21 cellular contexts compared by ENCODE assay signal in the genomic region with DNA sequence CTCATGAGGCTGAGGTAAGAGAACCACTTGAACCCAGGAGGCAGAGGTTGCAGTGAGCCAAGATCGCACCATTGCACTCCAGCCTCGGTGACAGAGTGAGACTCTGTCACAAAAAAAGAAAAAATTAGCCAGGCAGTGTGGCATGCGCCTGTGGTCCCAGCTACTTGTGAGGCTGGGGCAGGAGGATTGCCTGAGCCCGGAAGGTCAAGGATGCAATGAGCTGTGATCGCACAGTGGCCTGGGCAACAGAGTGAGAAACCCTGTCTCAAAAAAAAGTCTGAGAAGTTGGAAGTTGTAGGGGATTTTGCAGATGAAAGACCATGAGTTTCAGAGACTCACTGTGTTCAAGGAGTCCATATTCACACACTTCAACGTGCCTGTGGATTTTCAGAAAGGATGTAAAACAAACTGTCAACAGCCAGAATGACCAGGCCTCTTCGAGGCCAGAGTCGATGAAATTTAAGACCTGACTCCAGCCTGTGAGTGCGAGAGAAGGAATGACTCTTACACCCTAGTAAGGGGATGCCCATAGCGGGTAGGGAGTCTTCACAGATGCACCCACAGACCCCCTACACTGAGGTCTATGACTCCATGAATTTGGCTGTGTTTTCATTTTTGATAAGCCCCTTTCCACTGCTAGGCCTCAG. TPM values are rescaled to one million over a fixed set of nuclear protein-coding genes. Genes with fewer than 3 reads are reported as not detected.
A peak's percentile ranks its signal among the peaks of the same experiment; 100 is the strongest.
DNase-seq lines count a peak whose midpoint lies in the region; ATAC-seq and TF ChIP-seq lines count a peak whose summit lies in the region.
"Had no signal": no experiment of that assay in that cellular context is flagged by ENCODE, and none has a peak within 500 bp of the region (broad histone marks: within the 10 kb centered on the region; RNA-seq: fewer than 3 reads in every experiment).

No MANE protein-coding gene starts in this region.

- no peak overlapping the region for H2AFZ ChIP-seq in IMR-90 (replicated peaks; ENCODE audit: low read length, poor library complexity)
- no peak overlapping the region for H2AFZ ChIP-seq in mesenchymal stem cell (ENCODE audit: low read depth, low read length)
- H2AFZ ChIP-seq in smooth muscle cell (ENCODE audit: low read depth) = no peak overlapping the region

- H3F3A ChIP-seq in smooth muscle cell (ENCODE audit: low read depth) = no peaks in the 10 kb centered on the region

- H3K27ac ChIP-seq in IMR-90 (ENCODE audit: insufficient read depth, low read length) (no peak overlapping the region), coronary artery (peak overlapping the region in 1 of 2 donors; percentile 96), mesenchymal stem cell (ENCODE audit: low read length, poor library complexity, severe bottlenecking) (no peak overlapping the region), smooth muscle cell (ENCODE audit: low read depth) (peak overlapping the region; percentile 18)
- H3K27ac ChIP-seq: body of pancreas, epithelial cell of prostate, VCaP had no signal

- H3K14ac ChIP-seq in IMR-90 (replicated peaks; ENCODE audit: low read depth, low read length) = peak overlapping the region; percentile 48; the same call in 1 of the 2 replicates
- H3K14ac ChIP-seq in mesenchymal stem cell (ENCODE audit: low read length in 2 of 2) = no peak overlapping the region

- H2BK12ac ChIP-seq in mesenchymal stem cell (ENCODE audit: low read length in 2 of 2) = no peak overlapping the region

- no peaks in the 10 kb centered on the region for H3K27me3 ChIP-seq in IMR-90 (ENCODE audit: control insufficient read depth, insufficient read depth, low read length)
- no peaks in the 10 kb centered on the region for H3K27me3 ChIP-seq in mesenchymal stem cell (ENCODE audit: control insufficient read depth in 1 of 2, insufficient read depth in 1 of 2, low read length in 2 of 2)
- H3K27me3 ChIP-seq in smooth muscle cell (ENCODE audit: low read depth) = no peaks in the 10 kb centered on the region
- H3K27me3 ChIP-seq: body of pancreas had no signal

- WGBS in IMR-90 (ENCODE audit: extremely low coverage in 2 of 2, insufficient read length in 1 of 2), 2 experiments = 80% methylated on average over 2 of the region's 10 CpGs; no CpG with 5 or more reads in 1 of the 2 experiments
- 71% methylated on average over 10 of the region's 10 CpGs for WGBS in mesenchymal stem cell
- 58% methylated on average over 10 of the region's 10 CpGs for WGBS in smooth muscle cell (ENCODE audit: low lambda C conversion rate)

- TF ChIP-seq CTCF in IMR-90 (conservative IDR thresholded peaks at IDR 0.05; ENCODE audit: low read depth, low read length) = no peak
- TF ChIP-seq CTCF in coronary artery (IDR thresholded peaks at IDR 0.05) = no peak
- TF ChIP-seq CTCF in smooth muscle cell (IDR thresholded peaks at IDR 0.05; ENCODE audit: borderline replicate concordance, insufficient read depth, poor library complexity, severe bottlenecking) = no peak

- H4K5ac ChIP-seq in IMR-90 (ENCODE audit: low read depth, low read length) = no peak overlapping the region

- dilution Hi-C loops in IMR-90 (cut with HindIII; ENCODE audit: low sequenced_read_pairs, unreplicated experiment) = no loop called here

- H3K9me3 ChIP-seq in IMR-90 (ENCODE audit: control insufficient read depth, insufficient read depth, low read length) = no peaks in the 10 kb centered on the region
- H3K9me3 ChIP-seq in mesenchymal stem cell (ENCODE audit: control insufficient read depth, low read length) = no peaks in the 10 kb centered on the region
- no peaks in the 10 kb centered on the region for H3K9me3 ChIP-seq in smooth muscle cell (replicated peaks; ENCODE audit: low read depth)
- H3K9me3 ChIP-seq: body of pancreas had no signal

- H2AK9ac ChIP-seq in IMR-90 (replicated peaks; ENCODE audit: low read depth, low read length, poor library complexity) = peak overlapping the region; percentile 45

- H3K79me1 ChIP-seq in IMR-90 (ENCODE audit: low read depth in 1 of 2, low read length in 2 of 2) = peaks cover 24 to 41% of the 10 kb centered on the region in 2 experiments
- peaks cover 8% of the 10 kb centered on the region for H3K79me1 ChIP-seq in mesenchymal stem cell (replicated peaks; ENCODE audit: low read length, poor library complexity, severe bottlenecking)

- no peak for TF ChIP-seq POLR2A in IMR-90 (IDR thresholded peaks at IDR 0.05; ENCODE audit: low read depth, low read length)

- in situ Hi-C loops in IMR-90 (cut with MboI; ENCODE audit: low sequenced_read_pairs) = no loop called here

- H2BK120ac ChIP-seq in IMR-90 (ENCODE audit: low read depth, low read length) (no peak overlapping the region), mesenchymal stem cell (ENCODE audit: low read depth, low read length) (no peak overlapping the region)

- H4K91ac ChIP-seq in IMR-90 (ENCODE audit: insufficient read depth, low read depth, low read length) (0 out of 2 replicates have a peak overlapping the region, but pooled peaks have one; percentile 3), mesenchymal stem cell (ENCODE audit: low read length) (no peak overlapping the region)

- H3K9ac ChIP-seq in IMR-90 (ENCODE audit: low read depth, low read length) = no peak overlapping the region
- peak overlapping the region; percentile 96 for H3K9ac ChIP-seq in mesenchymal stem cell (ENCODE audit: low read length)
- H3K9ac ChIP-seq in smooth muscle cell (ENCODE audit: low read depth) = no peak overlapping the region

- H2BK15ac ChIP-seq in IMR-90 (ENCODE audit: low read depth, low read length) (0 out of 3 replicates have a peak overlapping the region, but pooled peaks have one; percentile 11), mesenchymal stem cell (ENCODE audit: low read depth, poor library complexity, severe bottlenecking) (no peak overlapping the region)

- TF ChIP-seq RAD21 in IMR-90 (IDR thresholded peaks at IDR 0.05; ENCODE audit: low read length) = no peak

- peak overlapping the region in 1 of 2 experiments; percentile 5; a peak in 1 of 4 replicates for H4K8ac ChIP-seq in IMR-90 (ENCODE audit: low read depth in 2 of 2, low read length in 2 of 2)
- no peak overlapping the region for H4K8ac ChIP-seq in mesenchymal stem cell (ENCODE audit: low read length)

- H3K4me1 ChIP-seq in IMR-90 (ENCODE audit: control insufficient read depth, insufficient read depth, low read length) = peaks cover 14% of the 10 kb centered on the region
- peaks cover 29% of the 10 kb centered on the region for H3K4me1 ChIP-seq in mesenchymal stem cell (ENCODE audit: control insufficient read depth, insufficient read depth, low read depth, low read length)
- H3K4me1 ChIP-seq in smooth muscle cell (ENCODE audit: low read depth) = peaks cover 17% of the 10 kb centered on the region

- peak overlapping the region; percentile 60; the same call in 1 of the 2 replicates for H3K4ac ChIP-seq in IMR-90 (ENCODE audit: low read depth, low read length)
- H3K4ac ChIP-seq in mesenchymal stem cell (ENCODE audit: low read depth in 1 of 2, low read length in 2 of 2) = no peak overlapping the region

- H3K9me1 ChIP-seq in IMR-90 (ENCODE audit: insufficient read depth, low read length) = peaks cover 27% of the 10 kb centered on the region

- H2BK5ac ChIP-seq in IMR-90 (ENCODE audit: low read depth, low read length, poor library complexity, severe bottlenecking) (no peak overlapping the region), mesenchymal stem cell (ENCODE audit: low read depth, low read length, poor library complexity, severe bottlenecking) (no peak overlapping the region)

- no TSS peak for BruUV-seq in IMR-90 (replicated peaks; lab: Mats Ljungman, UMichigan)

- H3K4me2 ChIP-seq in IMR-90 (ENCODE audit: low read depth, low read length) (no peak overlapping the region; the same call in 1 of the 2 replicates), mesenchymal stem cell (ENCODE audit: low read length, poor library complexity, severe bottlenecking) (no peak overlapping the region), smooth muscle cell (peak overlapping the region; percentile 15)

- H3K56ac ChIP-seq in IMR-90 (ENCODE audit: extremely low read depth, insufficient read depth, low read length) = no peak overlapping the region

- H3K18ac ChIP-seq in IMR-90 (ENCODE audit: low read depth, low read length) (no peak overlapping the region), mesenchymal stem cell (ENCODE audit: low read depth in 1 of 2, low read length in 2 of 2) (peak overlapping the region; percentile 23 to 28)

- H3K23ac ChIP-seq in IMR-90 (ENCODE audit: low read depth, low read length) = peak overlapping the region; percentile 60
- H3K23ac ChIP-seq in mesenchymal stem cell (ENCODE audit: low read length in 2 of 2) = peak overlapping the region in 1 of 2 experiments; percentile 6

- POLR2A ChIA-PET in IMR-90 (lab: Charles Lee; ENCODE audit: unreplicated experiment) = no interaction called here

- DNase-seq in IMR-90 (no peak), coronary artery (ENCODE audit: low spot score) (no peak), mesenchymal stem cell (peak; percentile 30), smooth muscle cell (lab: John Stamatoyannopoulos, UW; ENCODE audit: unreplicated experiment) (no peak)
- DNase-seq in stimulated activated CD4-positive, alpha-beta T cell treated with anti-CD3 and anti-CD28 coated beads, Interleukin-4, amount 100 ng/mL, for 24 hours = no peak
- DNase-seq: activated CD4-positive, alpha-beta memory T cell treated with anti-CD3 and anti-CD28 coated beads for 36 hours; activated naive CD4-positive, alpha-beta T cell treated with anti-CD3 and anti-CD28 coated beads, Interleukin-2, amount 50 U/mL, for 16 hours; activated T-cell treated with anti-CD3 and anti-CD28 coated beads, Interleukin-2, amount 50 U/mL, for 1 hour; body of pancreas; Calu3; NCI-H1092; NCI-H524; SIG-M5; stimulated activated naive CD8-positive, alpha-beta T cell treated with anti-CD3 and anti-CD28 coated beads, Interleukin-15, amount 100 ng/mL, for 72 hours had no signal

- H3K79me2 ChIP-seq in smooth muscle cell (ENCODE audit: low read depth) = peaks cover 6% of the 10 kb centered on the region

- H4K20me1 ChIP-seq in IMR-90 (ENCODE audit: insufficient read depth, low read length) = no peaks in the 10 kb centered on the region
- no peaks in the 10 kb centered on the region for H4K20me1 ChIP-seq in smooth muscle cell (ENCODE audit: low read depth)

- CTCF ChIA-PET in IMR-90 (lab: Yijun Ruan, JAX) = interaction anchor here (1.5 kb wide), 1 partner anchor 52 kb away, joined by 3 read pairs; no protein-coding TSS in a partner anchor

- H3K36me3 ChIP-seq in IMR-90 (ENCODE audit: control insufficient read depth, insufficient read depth, low read length) (peaks cover 16% of the 10 kb centered on the region), mesenchymal stem cell (ENCODE audit: control insufficient read depth in 1 of 2, insufficient read depth in 2 of 2, low read depth in 1 of 2, low read length in 2 of 2) (peaks cover 20 to 51% of the 10 kb centered on the region in 2 experiments), smooth muscle cell (ENCODE audit: low read depth) (peaks cover 4% of the 10 kb centered on the region)

- no peak overlapping the region for H2BK20ac ChIP-seq in IMR-90 (ENCODE audit: low read depth, low read length)

- H2AK5ac ChIP-seq in IMR-90 (ENCODE audit: low read depth, low read length) = peak overlapping the region; percentile 7; the same call in 1 of the 2 replicates
- peak overlapping the region; percentile 54 for H2AK5ac ChIP-seq in mesenchymal stem cell (ENCODE audit: low read length, severe bottlenecking)

- intact Hi-C loops in IMR-90 (cut with micrococcal nuclease) = loop anchor here (5.0 kb wide), 1 partner anchor 93 kb away; no protein-coding TSS in a partner anchor

- ATAC-seq in IMR-90 (ENCODE audit: low read depth) (no peak), GM21717 (IDR thresholded peaks at IDR 0.05; ENCODE audit: unreplicated experiment) (no peak), GM21619 (IDR thresholded peaks at IDR 0.05; ENCODE audit: unreplicated experiment) (no peak), GM21576 (IDR thresholded peaks at IDR 0.05; ENCODE audit: unreplicated experiment) (no peak)
- ATAC-seq: body of pancreas; right cardiac atrium; stimulated activated naive CD8-positive, alpha-beta T cell treated with anti-CD3 and anti-CD28 coated beads, Interleukin-15, amount 100 ng/mL, for 72 hours had no signal

- no peak overlapping the region for H3K4me3 ChIP-seq in IMR-90 (ENCODE audit: insufficient read depth, low read depth, low read length)
- peak overlapping the region; percentile 81 for H3K4me3 ChIP-seq in coronary artery
- H3K4me3 ChIP-seq in mesenchymal stem cell (ENCODE audit: insufficient read depth in 1 of 2, low read depth in 1 of 2, low read length in 2 of 2) = peak overlapping the region in 1 of 2 experiments; percentile 88
- no peak overlapping the region for H3K4me3 ChIP-seq in smooth muscle cell
- H3K4me3 ChIP-seq: body of pancreas had no signal

RNA-seq across cellular contexts. Expression of a gene that starts 2.2 kb away (rescaled TPM):
- total RNA-seq in IMR-90 (2012; rRNA removed) = 122 and 225 TPM in 2 replicates
- 468 and 529 TPM in 2 replicates for polyA plus RNA-seq in IMR-90 (2012; rRNA removed)
- polyA plus RNA-seq in IMR-90 (2012; cell fraction: cytosol; rRNA removed) = 242 and 504 TPM in 2 replicates
- 112 and 221 TPM in 2 replicates for polyA plus RNA-seq in IMR-90 (2012; cell fraction: nucleus; rRNA removed; ENCODE audit: low replicate concordance)
- 420 TPM for polyA plus RNA-seq in mesenchymal stem cell (2013, experiment 1 of 2)
- 417 TPM for polyA plus RNA-seq in mesenchymal stem cell (2013, experiment 2 of 2)
- 150 and 158 TPM in 2 replicates for total RNA-seq in smooth muscle cell
- polyA plus RNA-seq in smooth muscle cell = 474 and 498 TPM in 2 replicates

RNA-seq across cellular contexts. Expression of a gene that starts 3.1 kb away (rescaled TPM):
- total RNA-seq in IMR-90 (2012; rRNA removed) (0.18 TPM in 1 of 2 replicates, not detected in the other), smooth muscle cell (8.3 TPM in 1 of 2 replicates, not detected in the other)
- polyA plus RNA-seq in IMR-90 (2012; rRNA removed) (0.29 and 0.59 TPM in 2 replicates), smooth muscle cell (0.46 and 1.0 TPM in 2 replicates)
- 1.1 and 1.2 TPM in 2 replicates for polyA plus RNA-seq in IMR-90 (2012; cell fraction: cytosol; rRNA removed)
- 0.14 and 0.48 TPM in 2 replicates for polyA plus RNA-seq in IMR-90 (2012; cell fraction: nucleus; rRNA removed; ENCODE audit: low replicate concordance)
- polyA plus RNA-seq in mesenchymal stem cell (2013, experiment 1 of 2) = 0.29 TPM
- polyA plus RNA-seq in mesenchymal stem cell (2013, experiment 2 of 2) = 0.25 TPM
- total RNA-seq: activated CD4-positive, alpha-beta memory T cell treated with anti-CD3 and anti-CD28 coated beads for 36 hours; Calu3; T-helper 1 cell treated with Interleukin-12 subunit alpha and Interleukin-12 subunit beta and Interleukin-4 antibody, amounts not matched to agents 30 ng/mL and 1 ng/mL, for 36 hours had no signal

RNA-seq across cellular contexts. Expression of a gene that starts 8.8 kb away (rescaled TPM):
- total RNA-seq in IMR-90 (2012; rRNA removed) (33.9 and 38.9 TPM in 2 replicates), smooth muscle cell (47.8 and 48.1 TPM in 2 replicates)
- polyA plus RNA-seq in IMR-90 (2012; rRNA removed) (49.3 and 50.8 TPM in 2 replicates), smooth muscle cell (49.7 and 50.2 TPM in 2 replicates)
- polyA plus RNA-seq in IMR-90 (2012; cell fraction: cytosol; rRNA removed) = 35.0 and 80.4 TPM in 2 replicates
- 34.8 and 95.9 TPM in 2 replicates for polyA plus RNA-seq in IMR-90 (2012; cell fraction: nucleus; rRNA removed; ENCODE audit: low replicate concordance)
- polyA plus RNA-seq in mesenchymal stem cell (2013, experiment 1 of 2) = 33.6 TPM
- polyA plus RNA-seq in mesenchymal stem cell (2013, experiment 2 of 2) = 34.1 TPM

RNA-seq across cellular contexts. Expression of a gene that starts 9.0 kb away (rescaled TPM):
- not detected in 2 replicates for total RNA-seq in IMR-90 (2012; rRNA removed)
- 0.10 and 0.14 TPM in 2 replicates for polyA plus RNA-seq in IMR-90 (2012; rRNA removed)
- polyA plus RNA-seq in IMR-90 (2012; cell fraction: cytosol; rRNA removed) = 0.13 and 0.16 TPM in 2 replicates
- polyA plus RNA-seq in IMR-90 (2012; cell fraction: nucleus; rRNA removed; ENCODE audit: low replicate concordance) = 0.22 and 0.63 TPM in 2 replicates
- 0.07 TPM for polyA plus RNA-seq in mesenchymal stem cell (2013, experiment 1 of 2)
- polyA plus RNA-seq in mesenchymal stem cell (2013, experiment 2 of 2) = not detected
- total RNA-seq in smooth muscle cell = 20.1 and 25.1 TPM in 2 replicates
- polyA plus RNA-seq in smooth muscle cell = 11.0 and 32.7 TPM in 2 replicates
- total RNA-seq: T-helper 1 cell treated with Interleukin-12 subunit alpha and Interleukin-12 subunit beta and Interleukin-4 antibody, amounts not matched to agents 30 ng/mL and 1 ng/mL, for 36 hours had no signal

RNA-seq across cellular contexts. Expression of a gene that starts 12.2 kb away (rescaled TPM):
- total RNA-seq in IMR-90 (2012; rRNA removed) (201 and 226 TPM in 2 replicates), smooth muscle cell (198 and 238 TPM in 2 replicates)
- polyA plus RNA-seq in IMR-90 (2012; rRNA removed) (515 and 543 TPM in 2 replicates), smooth muscle cell (302 and 358 TPM in 2 replicates)
- polyA plus RNA-seq in IMR-90 (2012; cell fraction: cytosol; rRNA removed) = 348 and 533 TPM in 2 replicates
- polyA plus RNA-seq in IMR-90 (2012; cell fraction: nucleus; rRNA removed; ENCODE audit: low replicate concordance) = 129 and 138 TPM in 2 replicates
- 123 TPM for polyA plus RNA-seq in mesenchymal stem cell (2013, experiment 1 of 2)
- polyA plus RNA-seq in mesenchymal stem cell (2013, experiment 2 of 2) = 128 TPM
- total RNA-seq: activated CD4-positive, alpha-beta memory T cell treated with anti-CD3 and anti-CD28 coated beads for 36 hours; T-helper 1 cell treated with Interleukin-12 subunit alpha and Interleukin-12 subunit beta and Interleukin-4 antibody, amounts not matched to agents 30 ng/mL and 1 ng/mL, for 36 hours had no signal
